In the genomic region with DNA sequence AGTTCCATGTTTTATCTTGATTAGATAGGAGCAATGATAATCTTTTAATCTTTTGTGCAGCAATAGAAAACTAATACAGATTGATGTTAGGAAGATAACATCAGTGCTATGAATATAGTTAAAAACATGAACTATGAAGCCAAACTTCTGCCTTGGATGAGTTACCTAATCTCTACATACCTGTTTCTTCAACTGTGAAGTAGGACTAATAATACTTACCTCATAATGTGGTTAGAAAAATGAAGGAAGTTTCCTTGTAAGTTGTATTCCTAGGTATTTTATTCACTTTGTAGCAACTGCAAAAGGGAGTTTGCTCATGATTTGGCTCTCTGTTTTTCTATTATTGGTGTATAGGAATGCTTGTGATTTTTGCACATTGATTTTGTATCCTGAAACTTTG, we compare ENCODE assay signal across 21 cellular contexts.
"Had no signal": no experiment of that assay in that cellular context is flagged by ENCODE, and none has a peak within 500 bp of the region (broad histone marks: within the 10 kb centered on the region; RNA-seq: fewer than 3 reads in every experiment).

No MANE protein-coding gene starts in this region.

- H3K27me3 ChIP-seq: SJCRH30 had no signal

- ATAC-seq: K562 had no signal

- H3K9ac ChIP-seq: KMS-11 had no signal

- H3K4me3 ChIP-seq: K562, SJCRH30, SK-N-MC had no signal

- H3K4me2 ChIP-seq: KMS-11 had no signal

- H3K36me3 ChIP-seq: SJCRH30 had no signal

- H3K27ac ChIP-seq: HL-60, KMS-11, RWPE1, SJCRH30, SK-N-MC had no signal

- DNase-seq: Kasumi-1, MM.1S, NCI-H1092 treated with DMSO at 0.1 percent for 48 hours, NCI-H1436, NCI-H187, NCI-H2029, NCI-H2081 treated with DMSO at 0.1 percent for 48 hours, NCI-H2171, NCI-H226, NCI-H446, NCI-H510A, NCI-H524 treated with DMSO at 0.1 percent for 48 hours, NCI-H69, NCI-H774, SHP77, SJCRH30 had no signal
